Comparison of ENCODE assay signal across 22 cellular contexts in genomic region chr5:11467588-11467987, GRCh38.
"Had no signal": no experiment of that assay in that cellular context is flagged by ENCODE, and none has a peak within 500 bp of the region (broad histone marks: within the 10 kb centered on the region; RNA-seq: fewer than 3 reads in every experiment).

No MANE protein-coding gene starts in this region.

- H3K36me3 ChIP-seq: colonic mucosa, neutrophil, right lobe of liver, suprapubic skin, transverse colon, vagina had no signal

- DNase-seq: colonic mucosa; effector CD8-positive, alpha-beta T cell; head of caudate nucleus; mucosa of descending colon; naive B cell; right lobe of liver; small intestine; stimulated activated CD4-positive, alpha-beta T cell treated with anti-CD3 and anti-CD28 coated beads, Interleukin-12 subunit alpha, Interleukin-12 subunit beta, amount 100 ng/mL, for 4 hours; stimulated activated CD4-positive, alpha-beta T cell treated with anti-CD3 and anti-CD28 coated beads, Interleukin-1b, Interleukin-23, amount 100 ng/mL, for 48 hours; stimulated activated CD4-positive, alpha-beta T cell treated with anti-CD3 and anti-CD28 coated beads, Interleukin-4, amount 100 ng/mL, for 1 hour; stimulated activated CD8-positive, alpha-beta memory T cell treated with anti-CD3 and anti-CD28 coated beads, Interleukin-4, amount 100 ng/mL, for 48 hours; stimulated activated naive CD4-positive, alpha-beta T cell; stimulated activated naive CD8-positive, alpha-beta T cell treated with anti-CD3 and anti-CD28 coated beads, Interleukin-15, amount 100 ng/mL, for 72 hours; transverse colon had no signal

- H3K4me3 ChIP-seq: colonic mucosa, lung, mucosa of descending colon, right lobe of liver, suprapubic skin, transverse colon, vagina had no signal

- H2AFZ ChIP-seq: parathyroid adenoma had no signal

- ATAC-seq: esophagus mucosa; left lobe of liver; mucosa of descending colon; right lobe of liver; stimulated activated naive CD8-positive, alpha-beta T cell treated with anti-CD3 and anti-CD28 coated beads, Interleukin-15, amount 100 ng/mL, for 72 hours had no signal

- H3K27ac ChIP-seq: colonic mucosa, epithelial cell of prostate, neutrophil, parathyroid adenoma, right lobe of liver, suprapubic skin, transverse colon, vagina had no signal

- H3K9ac ChIP-seq: parathyroid adenoma had no signal

- H3K27me3 ChIP-seq: colonic mucosa, neutrophil, right lobe of liver, suprapubic skin, transverse colon, vagina had no signal

- H3K9me3 ChIP-seq: colonic mucosa, mucosa of descending colon, neutrophil, right lobe of liver, suprapubic skin, transverse colon, vagina had no signal

- H3K4me1 ChIP-seq: colonic mucosa, parathyroid adenoma, right lobe of liver, suprapubic skin, transverse colon, vagina had no signal

- H3K79me2 ChIP-seq: parathyroid adenoma had no signal
